ENCODE assay signal across 17 cellular contexts in genomic region chr1:180288894-180289293, GRCh38. TPM values are rescaled to one million over a fixed set of nuclear protein-coding genes. Genes with fewer than 3 reads are reported as not detected.
A peak's percentile ranks its signal among the peaks of the same experiment; 100 is the strongest.
DNase-seq lines count a peak whose midpoint lies in the region; ATAC-seq and TF ChIP-seq lines count a peak whose summit lies in the region.
"Had no signal": no experiment of that assay in that cellular context is flagged by ENCODE, and none has a peak within 500 bp of the region (broad histone marks: within the 10 kb centered on the region; RNA-seq: fewer than 3 reads in every experiment).

No MANE protein-coding gene starts in this region.

- CTCF ChIA-PET in T-cell (lab: Charles Lee), result no interaction called here
- CTCF ChIA-PET in naive thymus-derived CD4-positive, alpha-beta T cell (lab: Charles Lee), result no interaction called here

- H3K36me3 ChIP-seq in naive thymus-derived CD4-positive, alpha-beta T cell (ENCODE audit: control insufficient read depth in 2 of 3, insufficient read depth in 3 of 3, low read length in 3 of 3), result peaks cover 0 to 8% (median 0%) of the 10 kb centered on the region in 3 experiments
- no peaks in the 10 kb centered on the region for H3K36me3 ChIP-seq in breast epithelium

- TF ChIP-seq POLR2A in breast epithelium (IDR thresholded peaks at IDR 0.05), result no peak

- peaks cover 0 to 3% (median 0%) of the 10 kb centered on the region in 3 experiments for H3K9me3 ChIP-seq in naive thymus-derived CD4-positive, alpha-beta T cell (ENCODE audit: control insufficient read depth in 2 of 3, low read length in 3 of 3)
- no peaks in the 10 kb centered on the region for H3K9me3 ChIP-seq in breast epithelium

- POLR2A ChIA-PET in T-cell (lab: Charles Lee), result no interaction called here
- POLR2A ChIA-PET in naive thymus-derived CD4-positive, alpha-beta T cell (lab: Charles Lee), result no interaction called here

- no peak for ATAC-seq in T-cell (replicated peaks in 1 of 4)
- ATAC-seq in activated T-helper 17 cell treated with anti-CD3 and anti-CD28 coated beads, Interleukin-2, amount 50 U/mL, for 72 hours (replicated peaks), result no peak
- ATAC-seq in naive thymus-derived CD4-positive, alpha-beta T cell, result no peak

- no peaks in the 10 kb centered on the region for H3K27me3 Mint-ChIP-seq in activated naive CD4-positive, alpha-beta T cell treated with anti-CD3 and anti-CD28 coated beads, Interleukin-2, amount 50 U/mL, for 24 hours
- no peaks in the 10 kb centered on the region for H3K27me3 Mint-ChIP-seq in T-cell
- no peaks in the 10 kb centered on the region for H3K27me3 Mint-ChIP-seq in activated T-helper 17 cell treated with anti-CD3 and anti-CD28 coated beads, Interleukin-2, amount 50 U/mL, for 72 hours
- no peaks in the 10 kb centered on the region for H3K27me3 Mint-ChIP-seq in naive thymus-derived CD4-positive, alpha-beta T cell

- no peaks in the 10 kb centered on the region for H3K4me1 ChIP-seq in naive thymus-derived CD4-positive, alpha-beta T cell (ENCODE audit: control insufficient read depth in 2 of 2, insufficient read depth in 2 of 2, low read length in 2 of 2)
- H3K4me1 ChIP-seq in breast epithelium, result no peaks in the 10 kb centered on the region
- H3K4me1 ChIP-seq: BLaER1 had no signal

- H3K27ac ChIP-seq in naive thymus-derived CD4-positive, alpha-beta T cell (ENCODE audit: low read depth, low read length), result no peak overlapping the region
- H3K27ac ChIP-seq in breast epithelium, result no peak overlapping the region
- H3K27ac ChIP-seq: BLaER1 had no signal

- H3K4me1 Mint-ChIP-seq in activated naive CD4-positive, alpha-beta T cell treated with anti-CD3 and anti-CD28 coated beads, Interleukin-2, amount 50 U/mL, for 24 hours, result peaks cover 38% of the 10 kb centered on the region
- peaks cover 24 to 30% (median 26%) of the 10 kb centered on the region in 3 donors for H3K4me1 Mint-ChIP-seq in T-cell
- H3K4me1 Mint-ChIP-seq in activated T-helper 17 cell treated with anti-CD3 and anti-CD28 coated beads, Interleukin-2, amount 50 U/mL, for 72 hours, result peaks cover 15% of the 10 kb centered on the region
- H3K4me1 Mint-ChIP-seq in naive thymus-derived CD4-positive, alpha-beta T cell, result peaks cover 13 to 45% (median 32%) of the 10 kb centered on the region in 7 donors

- peaks cover 18% of the 10 kb centered on the region for H3K36me3 Mint-ChIP-seq in activated naive CD4-positive, alpha-beta T cell treated with anti-CD3 and anti-CD28 coated beads, Interleukin-2, amount 50 U/mL, for 24 hours
- H3K36me3 Mint-ChIP-seq in T-cell, result peaks cover 26% of the 10 kb centered on the region
- H3K36me3 Mint-ChIP-seq in activated T-helper 17 cell treated with anti-CD3 and anti-CD28 coated beads, Interleukin-2, amount 50 U/mL, for 72 hours (ENCODE audit: low read depth), result peaks cover 39% of the 10 kb centered on the region
- peaks cover 7 to 27% (median 19%) of the 10 kb centered on the region in 5 donors for H3K36me3 Mint-ChIP-seq in naive thymus-derived CD4-positive, alpha-beta T cell

- intact Hi-C loops in naive thymus-derived CD4-positive, alpha-beta T cell (cut with micrococcal nuclease), result no loop called here
- intact Hi-C loops in breast epithelium (cut with DNase I; ENCODE audit: low total_unique reads), result no loop called here

- no peaks in the 10 kb centered on the region for H3K9me3 Mint-ChIP-seq in activated naive CD4-positive, alpha-beta T cell treated with anti-CD3 and anti-CD28 coated beads, Interleukin-2, amount 50 U/mL, for 24 hours
- H3K9me3 Mint-ChIP-seq in T-cell, result peaks cover 0 to 8% (median 2%) of the 10 kb centered on the region in 3 donors
- H3K9me3 Mint-ChIP-seq in activated T-helper 17 cell treated with anti-CD3 and anti-CD28 coated beads, Interleukin-2, amount 50 U/mL, for 72 hours, result no peaks in the 10 kb centered on the region
- peaks cover 0 to 8% (median 2%) of the 10 kb centered on the region in 11 donors for H3K9me3 Mint-ChIP-seq in naive thymus-derived CD4-positive, alpha-beta T cell
- H3K9me3 Mint-ChIP-seq: HFFc6 had no signal

- H3K4me3 ChIP-seq in naive thymus-derived CD4-positive, alpha-beta T cell (ENCODE audit: low read length), result no peak overlapping the region
- H3K4me3 ChIP-seq in breast epithelium, result no peak overlapping the region
- H3K4me3 ChIP-seq: BLaER1 had no signal

- no peak for DNase-seq in activated naive CD4-positive, alpha-beta T cell treated with Interleukin-2 at 50 U/mL for 16 hours
- DNase-seq in T-cell (no peak), NCI-H69 (lab: John Stamatoyannopoulos, UW) (no peak), breast epithelium (ENCODE audit: low spot score in 2 of 2) (no peak), GM10266 (ENCODE audit: extremely low spot score) (no peak)
- DNase-seq in naive thymus-derived CD4-positive, alpha-beta T cell, result no peak
- DNase-seq: 8988T, AML-193, DMS153, DMS79 treated with DMSO at 0.1 percent for 48 hours, EL, HCEC 1CT, HFFc6, IMR-90 had no signal

- H3K4me3 Mint-ChIP-seq in activated naive CD4-positive, alpha-beta T cell treated with anti-CD3 and anti-CD28 coated beads, Interleukin-2, amount 50 U/mL, for 24 hours, result no peak overlapping the region
- peak overlapping the region in 1 of 3 donors; percentile 16 for H3K4me3 Mint-ChIP-seq in T-cell
- no peak overlapping the region for H3K4me3 Mint-ChIP-seq in activated T-helper 17 cell treated with anti-CD3 and anti-CD28 coated beads, Interleukin-2, amount 50 U/mL, for 72 hours
- peak overlapping the region in 4 of 10 donors; percentile 7 to 29 (median 16) for H3K4me3 Mint-ChIP-seq in naive thymus-derived CD4-positive, alpha-beta T cell
- H3K4me3 Mint-ChIP-seq: HFFc6 had no signal

- peak overlapping the region; percentile 15 for H3K27ac Mint-ChIP-seq in activated naive CD4-positive, alpha-beta T cell treated with anti-CD3 and anti-CD28 coated beads, Interleukin-2, amount 50 U/mL, for 24 hours
- H3K27ac Mint-ChIP-seq in T-cell, result peak overlapping the region; percentile 3 to 29
- H3K27ac Mint-ChIP-seq in activated T-helper 17 cell treated with anti-CD3 and anti-CD28 coated beads, Interleukin-2, amount 50 U/mL, for 72 hours, result peak overlapping the region; percentile 1
- H3K27ac Mint-ChIP-seq in naive thymus-derived CD4-positive, alpha-beta T cell, result peak overlapping the region in 7 of 9 donors; percentile 20 to 63 (median 48)
- H3K27ac Mint-ChIP-seq: HFFc6 had no signal

- no peaks in the 10 kb centered on the region for H3K27me3 ChIP-seq in naive thymus-derived CD4-positive, alpha-beta T cell (ENCODE audit: control insufficient read depth in 2 of 2, insufficient read depth in 2 of 2, low read length in 2 of 2)
- no peaks in the 10 kb centered on the region for H3K27me3 ChIP-seq in breast epithelium
- H3K27me3 ChIP-seq: BLaER1 had no signal

- TF ChIP-seq CTCF in breast epithelium (IDR thresholded peaks at IDR 0.05), result no peak
- no peak for TF ChIP-seq CTCF in GM10266 (IDR thresholded peaks at IDR 0.05; ENCODE audit: control insufficient read depth, insufficient read depth, low read depth, missing control alignments)

RNA-seq across cellular contexts. Expression of gene LHX4, which starts 58.8 kb away (rescaled TPM):
- total RNA-seq in T-cell (under 1 TPM in 2 of 5 donors, not detected in 3; 0.03 TPM), breast epithelium (not detected)
- total RNA-seq in activated T-helper 17 cell treated with anti-CD3 and anti-CD28 coated beads, Interleukin-2, amount 50 U/mL, for 72 hours, result under 1 TPM in 1 of 2 donors, not detected in 1; 0.40 TPM
- total RNA-seq in naive thymus-derived CD4-positive, alpha-beta T cell, result under 1 TPM in 1 of 5 experiments, not detected in 4; 0.07 TPM
- under 1 TPM; 0.24 to 0.58 TPM for polyA plus RNA-seq in naive thymus-derived CD4-positive, alpha-beta T cell
